ENCODE assay signal across 13 cellular contexts in genomic region chr1:2493691-2494322, GRCh38. TPM values are rescaled to one million over a fixed set of nuclear protein-coding genes. Genes with fewer than 3 reads are reported as not detected.
DNase-seq lines count a peak whose midpoint lies in the region; ATAC-seq lines count a peak whose summit lies in the region.
"Had no signal": no experiment of that assay in that cellular context is flagged by ENCODE, and none has a peak within 500 bp of the region (broad histone marks: within the 10 kb centered on the region; RNA-seq: fewer than 3 reads in every experiment).

No MANE protein-coding gene starts in this region.

- H3K27ac Mint-ChIP-seq in activated CD8-positive, alpha-beta T cell treated with anti-CD3 and anti-CD28 coated beads, Interleukin-2, amount 10 ng/mL, durations not matched to agents 7 days and 5 days, result peak overlapping the region; percentile 39
- H3K27ac Mint-ChIP-seq in stimulated activated effector memory CD8-positive, alpha-beta T cell treated with anti-CD3 and anti-CD28 coated beads, Interleukin-12 subunit alpha, Interleukin-12 subunit beta, amount 100 ng/mL, for 72 hours, result peak overlapping the region; percentile 86
- H3K27ac Mint-ChIP-seq: dendritic cell treated with granulocyte-macrophage colony-stimulating factor and Interleukin-4, amounts not matched to agents 40 ng/mL and 50 ng/mL, for 4 days had no signal

- peaks cover 28% of the 10 kb centered on the region for H3K4me1 Mint-ChIP-seq in activated CD8-positive, alpha-beta T cell treated with anti-CD3 and anti-CD28 coated beads, Interleukin-2, amount 10 ng/mL, durations not matched to agents 7 days and 5 days (ENCODE audit: low read depth)
- H3K4me1 Mint-ChIP-seq in stimulated activated effector memory CD8-positive, alpha-beta T cell treated with anti-CD3 and anti-CD28 coated beads, Interleukin-12 subunit alpha, Interleukin-12 subunit beta, amount 100 ng/mL, for 72 hours, result peaks cover 34% of the 10 kb centered on the region

- DNase-seq in activated CD4-positive, CD25-positive, alpha-beta regulatory T cell treated with anti-CD3 and anti-CD28 coated beads, Interleukin-2, amount 50 U/mL, for 72 hours, result no peak
- DNase-seq in activated CD8-positive, alpha-beta T cell treated with anti-CD3 and anti-CD28 coated beads, Interleukin-2, amount 10 ng/mL, durations not matched to agents 7 days and 5 days, result peak; percentile 32
- DNase-seq in hypothalamus (lab: John Stamatoyannopoulos, UW) (peak in 50 of 51 donors; percentile 9 to 95 (median 78)), NCI-H748 (lab: John Stamatoyannopoulos, UW; ENCODE audit: unreplicated experiment) (no peak)
- no peak for DNase-seq in stimulated activated effector memory CD8-positive, alpha-beta T cell treated with anti-CD3 and anti-CD28 coated beads, Interleukin-12 subunit alpha, Interleukin-12 subunit beta, amount 100 ng/mL, for 72 hours (ENCODE audit: low spot score in 2 of 2)
- no peak for DNase-seq in stimulated activated CD4-positive, alpha-beta T cell treated with anti-CD3 and anti-CD28 coated beads, Interleukin-4, amount 100 ng/mL, for 4 hours
- DNase-seq in stimulated activated CD4-positive, alpha-beta T cell treated with anti-CD3 and anti-CD28 coated beads, Interleukin-4, amount 100 ng/mL, for 1 hour, result no peak
- DNase-seq: foreskin melanocyte; NCI-H524; stimulated activated naive CD4-positive, alpha-beta T cell treated with Interleukin-2 at 50 U/mL for 16 hours had no signal

- H3K9me3 Mint-ChIP-seq in activated CD8-positive, alpha-beta T cell treated with anti-CD3 and anti-CD28 coated beads, Interleukin-2, amount 10 ng/mL, durations not matched to agents 7 days and 5 days (ENCODE audit: insufficient read depth), result peaks cover 3% of the 10 kb centered on the region
- H3K9me3 Mint-ChIP-seq in stimulated activated effector memory CD8-positive, alpha-beta T cell treated with anti-CD3 and anti-CD28 coated beads, Interleukin-12 subunit alpha, Interleukin-12 subunit beta, amount 100 ng/mL, for 72 hours, result peaks cover 2% of the 10 kb centered on the region

- CTCF ChIA-PET in activated CD8-positive, alpha-beta T cell treated with anti-CD3 and anti-CD28 coated beads, Interleukin-2, amount 10 ng/mL, durations not matched to agents 7 days and 5 days (lab: Charles Lee), result interaction anchor here (1.4 kb wide), 1 partner anchor 30 kb away, joined by 5 read pairs; no protein-coding TSS in a partner anchor

- POLR2A ChIA-PET in activated CD8-positive, alpha-beta T cell treated with anti-CD3 and anti-CD28 coated beads, Interleukin-2, amount 10 ng/mL, durations not matched to agents 7 days and 5 days (lab: Charles Lee), result interaction anchor here (1.0 to 1.3 kb wide), 3 partner anchors 14 to 78 kb away, joined by 3 to 5 read pairs (median 3); partner anchors contain the start of gene PANK4

- no peaks in the 10 kb centered on the region for H3K36me3 Mint-ChIP-seq in activated CD8-positive, alpha-beta T cell treated with anti-CD3 and anti-CD28 coated beads, Interleukin-2, amount 10 ng/mL, durations not matched to agents 7 days and 5 days (ENCODE audit: low read depth)
- H3K36me3 Mint-ChIP-seq in stimulated activated effector memory CD8-positive, alpha-beta T cell treated with anti-CD3 and anti-CD28 coated beads, Interleukin-12 subunit alpha, Interleukin-12 subunit beta, amount 100 ng/mL, for 72 hours, result no peaks in the 10 kb centered on the region

- no peak overlapping the region for H3K4me3 Mint-ChIP-seq in activated CD8-positive, alpha-beta T cell treated with anti-CD3 and anti-CD28 coated beads, Interleukin-2, amount 10 ng/mL, durations not matched to agents 7 days and 5 days
- no peak overlapping the region for H3K4me3 Mint-ChIP-seq in stimulated activated effector memory CD8-positive, alpha-beta T cell treated with anti-CD3 and anti-CD28 coated beads, Interleukin-12 subunit alpha, Interleukin-12 subunit beta, amount 100 ng/mL, for 72 hours
- H3K4me3 Mint-ChIP-seq: dendritic cell treated with granulocyte-macrophage colony-stimulating factor and Interleukin-4, amounts not matched to agents 40 ng/mL and 50 ng/mL, for 4 days had no signal

- no peaks in the 10 kb centered on the region for H3K27me3 Mint-ChIP-seq in activated CD8-positive, alpha-beta T cell treated with anti-CD3 and anti-CD28 coated beads, Interleukin-2, amount 10 ng/mL, durations not matched to agents 7 days and 5 days (ENCODE audit: low read depth)

- ATAC-seq in activated CD4-positive, CD25-positive, alpha-beta regulatory T cell treated with anti-CD3 and anti-CD28 coated beads, Interleukin-2, amount 50 U/mL, for 24 hours, result peak; percentile 18 to 21
- ATAC-seq in activated CD8-positive, alpha-beta T cell treated with anti-CD3 and anti-CD28 coated beads, Interleukin-2, amount 10 ng/mL, durations not matched to agents 7 days and 5 days, result peak; percentile 12
- ATAC-seq in stimulated activated effector memory CD8-positive, alpha-beta T cell treated with anti-CD3 and anti-CD28 coated beads, Interleukin-12 subunit alpha, Interleukin-12 subunit beta, amount 100 ng/mL, for 72 hours, result no peak

RNA-seq across cellular contexts. Expression of gene PLCH2, which starts 17.7 kb away (rescaled TPM):
- 10 to 100 TPM in 1 of 2 experiments, 1 to 10 TPM in 1; 9.8 to 11.8 TPM for total RNA-seq in activated CD8-positive, alpha-beta T cell treated with anti-CD3 and anti-CD28 coated beads, Interleukin-2, amount 10 ng/mL, durations not matched to agents 7 days and 5 days

RNA-seq across cellular contexts. Expression of gene PANK4, which starts 32.6 kb away (rescaled TPM):
- 10 to 100 TPM; 55.9 to 66.8 TPM for total RNA-seq in activated CD8-positive, alpha-beta T cell treated with anti-CD3 and anti-CD28 coated beads, Interleukin-2, amount 10 ng/mL, durations not matched to agents 7 days and 5 days

RNA-seq across cellular contexts. Expression of gene HES5, which starts 36.3 kb away (rescaled TPM):
- total RNA-seq in activated CD8-positive, alpha-beta T cell treated with anti-CD3 and anti-CD28 coated beads, Interleukin-2, amount 10 ng/mL, durations not matched to agents 7 days and 5 days, result not detected
- total RNA-seq: osteoblast had no signal

Comparison
In these comparisons a context has a peak if more than half of its experiments do, and no peak if none do; other contexts are left out.
1. DNase-seq: peak in activated CD8-positive, alpha-beta T cell treated with anti-CD3 and anti-CD28 coated beads, Interleukin-2, amount 10 ng/mL, durations not matched to agents 7 days and 5 days (single experiment) and hypothalamus (50 of 51); none in activated CD4-positive, CD25-positive, alpha-beta regulatory T cell treated with anti-CD3 and anti-CD28 coated beads, Interleukin-2, amount 50 U/mL, for 72 hours (single experiment), stimulated activated effector memory CD8-positive, alpha-beta T cell treated with anti-CD3 and anti-CD28 coated beads, Interleukin-12 subunit alpha, Interleukin-12 subunit beta, amount 100 ng/mL, for 72 hours (0 of 2), stimulated activated CD4-positive, alpha-beta T cell treated with anti-CD3 and anti-CD28 coated beads, Interleukin-4, amount 100 ng/mL, for 4 hours (0 of 2), stimulated activated CD4-positive, alpha-beta T cell treated with anti-CD3 and anti-CD28 coated beads, Interleukin-4, amount 100 ng/mL, for 1 hour (single experiment) and NCI-H748 (single experiment).